In the genomic region with DNA sequence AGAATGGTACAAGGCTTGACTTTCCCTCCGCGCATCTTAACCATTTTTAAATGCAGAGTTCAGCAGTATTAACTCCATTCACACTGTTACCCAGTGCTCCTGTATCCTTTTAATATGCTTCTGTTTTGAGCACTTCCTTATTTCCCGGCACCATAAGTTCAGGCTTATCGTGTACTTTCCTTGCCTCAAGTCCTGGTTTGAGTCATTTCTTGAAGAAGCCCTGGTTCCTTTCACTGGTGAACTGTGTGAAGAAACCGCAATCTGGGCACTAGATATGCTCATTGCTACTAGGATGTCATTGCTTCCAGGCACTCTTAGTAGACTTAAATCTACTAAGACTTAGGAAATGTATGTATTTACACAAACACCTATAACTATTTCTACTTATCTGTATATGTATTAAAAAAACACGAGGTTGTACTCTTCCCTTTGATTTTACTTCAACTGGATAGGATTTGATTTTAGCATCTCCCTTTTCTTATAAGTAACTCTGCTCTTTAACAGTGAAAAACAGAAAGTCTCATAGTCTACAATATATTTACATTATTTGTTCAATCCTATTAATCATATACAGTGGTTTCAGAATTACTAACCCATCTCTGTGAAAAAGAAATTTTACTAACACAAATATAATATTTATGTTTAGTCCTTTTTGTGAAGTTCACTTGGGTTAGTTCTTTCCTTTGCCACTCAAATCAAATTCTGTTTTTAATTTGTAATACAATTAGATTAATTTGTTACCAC, we compare ENCODE assay signal across 11 cellular contexts.
A peak's percentile ranks its signal among the peaks of the same experiment; 100 is the strongest.
DNase-seq lines count a peak whose midpoint lies in the region; ATAC-seq and TF ChIP-seq lines count a peak whose summit lies in the region.
"Had no signal": no experiment of that assay in that cellular context is flagged by ENCODE, and none has a peak within 500 bp of the region (broad histone marks: within the 10 kb centered on the region; RNA-seq: fewer than 3 reads in every experiment).

No MANE protein-coding gene starts in this region.

- no peaks in the 10 kb centered on the region for H3K27me3 ChIP-seq in SJCRH30

- DNase-seq in T-helper 17 cell = no peak
- DNase-seq in SJCRH30 = no peak
- no peak for DNase-seq in cerebellar cortex (ENCODE audit: low spot score)
- DNase-seq in coronary artery (ENCODE audit: low spot score) = no peak
- no peak for DNase-seq in GM19238 (ENCODE audit: insufficient read length, low spot score)
- DNase-seq: activated B cell treated with CpG ODN at 0.5 μM for 24 hours, NCI-H748 treated with DMSO at 0.1 percent for 48 hours had no signal

- H3K36me3 Mint-ChIP-seq in T-helper 17 cell (ENCODE audit: low read depth) = peaks cover 2% of the 10 kb centered on the region

- no peak overlapping the region for H3K27ac ChIP-seq in SJCRH30
- no peak overlapping the region for H3K27ac ChIP-seq in coronary artery

- H3K4me1 Mint-ChIP-seq in T-helper 17 cell = peaks cover 19% of the 10 kb centered on the region

- H3K27ac Mint-ChIP-seq in T-helper 17 cell = peak overlapping the region; percentile 64
- H3K27ac Mint-ChIP-seq: activated B cell treated with CpG ODN at 0.5 μM for 24 hours had no signal

- H3K9me3 ChIP-seq in T-helper 17 cell (ENCODE audit: control insufficient read depth, low read length, poor library complexity, severe bottlenecking) (no peaks in the 10 kb centered on the region), SJCRH30 (replicated peaks) (no peaks in the 10 kb centered on the region)

- H3K4me1 ChIP-seq in SJCRH30 = no peaks in the 10 kb centered on the region

- no peaks in the 10 kb centered on the region for H3K36me3 ChIP-seq in SJCRH30

- no peak overlapping the region for H3K4me3 Mint-ChIP-seq in T-helper 17 cell
- H3K4me3 Mint-ChIP-seq: activated B cell treated with CpG ODN at 0.5 μM for 24 hours had no signal

- H3K4me3 ChIP-seq in SJCRH30 (no peak overlapping the region), coronary artery (no peak overlapping the region)

- H3K27me3 Mint-ChIP-seq in T-helper 17 cell = no peaks in the 10 kb centered on the region
- H3K27me3 Mint-ChIP-seq: activated B cell treated with CpG ODN at 0.5 μM for 24 hours had no signal

- no peak for TF ChIP-seq CTCF in coronary artery (IDR thresholded peaks at IDR 0.05)

- ATAC-seq in GM18499 (IDR thresholded peaks at IDR 0.05; ENCODE audit: insufficient read depth, unreplicated experiment) = peak; percentile 84
- ATAC-seq in GM21367 (IDR thresholded peaks at IDR 0.05; ENCODE audit: unreplicated experiment) = peak; percentile 89
- ATAC-seq in HG03097 (IDR thresholded peaks at IDR 0.05; ENCODE audit: low FRiP score, unreplicated experiment) = peak; percentile 71
- no peak for ATAC-seq in T-helper 17 cell
- ATAC-seq: sciatic nerve had no signal
